ENCODE assay signal across 8 cellular contexts in genomic region chr20:46022411-46023147, GRCh38. TPM values are rescaled to one million over a fixed set of nuclear protein-coding genes. Genes with fewer than 3 reads are reported as not detected.
DNase-seq lines count a peak whose midpoint lies in the region; ATAC-seq and TF ChIP-seq lines count a peak whose summit lies in the region.

No MANE protein-coding gene starts in this region.

- H4K91ac ChIP-seq in neuronal stem cell (ENCODE audit: low read depth, low read length, poor library complexity) = no peak overlapping the region

- no CpG with 5 or more reads among the region's 37 CpGs for WGBS in neuronal stem cell (ENCODE audit: extremely low coverage in 2 of 2, insufficient read length in 2 of 2, insufficient replicate concordance in 1 of 2), 2 donors
- 1% methylated on average over 29 to 37 of the region's 37 CpGs for WGBS in testis, 2 donors

- H3K9ac ChIP-seq in fibroblast of lung (ENCODE audit: insufficient read depth, low read length) = no peak overlapping the region
- H3K9ac ChIP-seq in neuronal stem cell (ENCODE audit: low read depth, low read length, poor library complexity) = no peak overlapping the region

- no peak overlapping the region for H2BK5ac ChIP-seq in neuronal stem cell (ENCODE audit: low read length)

- peak overlapping the region; percentile 76 for H3K23ac ChIP-seq in neuronal stem cell (ENCODE audit: low read depth, low read length, poor library complexity)

- H3K79me2 ChIP-seq in fibroblast of lung (ENCODE audit: control insufficient read depth, insufficient read depth, low read length) = no peaks in the 10 kb centered on the region

- TF ChIP-seq POLR2A in testis (IDR thresholded peaks at IDR 0.05) = no peak

- peak overlapping the region; percentile 23 for H3K4me2 ChIP-seq in fibroblast of lung (ENCODE audit: extremely low read depth, insufficient read depth, low read length)
- H3K4me2 ChIP-seq in neuronal stem cell (ENCODE audit: insufficient read depth, low read length, poor library complexity, severe bottlenecking) = peak overlapping the region; percentile 78

- peak overlapping the region; percentile 17 for H3K4me3 ChIP-seq in AG09309 (ENCODE audit: control insufficient read depth, low read depth, low read length)
- H3K4me3 ChIP-seq in H7 (ENCODE audit: insufficient read depth, low read depth, low read length) = peak overlapping the region; percentile 64
- peak overlapping the region in 1 of 4 experiments; percentile 32 for H3K4me3 ChIP-seq in fibroblast of lung (replicated peaks in 1 of 4; ENCODE audit: control extremely low read depth in 1 of 4, insufficient read depth in 1 of 4, low read depth in 3 of 4, low read length in 4 of 4)
- peak overlapping the region; percentile 72 to 78 for H3K4me3 ChIP-seq in neuronal stem cell (ENCODE audit: low read length in 2 of 2)
- H3K4me3 ChIP-seq in testis = peak overlapping the region; percentile 59 to 72

- no peak overlapping the region for H2BK120ac ChIP-seq in neuronal stem cell (ENCODE audit: low read depth, low read length)

- DNase-seq in AG09309 (ENCODE audit: low read depth) = no peak
- DNase-seq in H7 = peak; percentile 90
- DNase-seq in OCI-M1 (lab: John Stamatoyannopoulos, UW) = peak; percentile 77
- peak; percentile 84 for DNase-seq in activated T-cell treated with anti-CD3 and anti-CD28 coated beads, Interleukin-2, amount 50 U/mL, for 48 hours
- DNase-seq in fibroblast of lung (ENCODE audit: low read depth in 2 of 2) = no peak
- DNase-seq in neuronal stem cell (ENCODE audit: low spot score) = no peak
- peak; percentile 70 for DNase-seq in testis

- H2AFZ ChIP-seq in fibroblast of lung (ENCODE audit: low read length) (no peak overlapping the region), neuronal stem cell (ENCODE audit: low read length) (peak overlapping the region; percentile 100)

- H3K27ac ChIP-seq in fibroblast of lung (ENCODE audit: insufficient read depth, low read length) = no peak overlapping the region
- no peak overlapping the region for H3K27ac ChIP-seq in neuronal stem cell (replicated peaks; ENCODE audit: low read length)
- H3K27ac ChIP-seq in testis = no peak overlapping the region

- no peak overlapping the region for H4K8ac ChIP-seq in neuronal stem cell (ENCODE audit: low read depth, low read length)

- H2AK5ac ChIP-seq in neuronal stem cell (ENCODE audit: low read depth, low read length) = no peak overlapping the region

- no peak overlapping the region for H2BK15ac ChIP-seq in neuronal stem cell (ENCODE audit: low read length)

- TF ChIP-seq CTCF in AG09309 (IDR thresholded peaks at IDR 0.05; ENCODE audit: control insufficient read depth, insufficient read depth, low read depth, low read length, missing control alignments) (peak; percentile 80), fibroblast of lung (conservative IDR thresholded peaks at IDR 0.05 in 1 of 2, IDR thresholded peaks at IDR 0.05 in 1 of 2; ENCODE audit: low read depth in 1 of 2, low read length in 2 of 2) (peak; percentile 56 to 60), testis (IDR thresholded peaks at IDR 0.05) (peak in 2 of 3 experiments; percentile 60 to 70)

- H3K18ac ChIP-seq in neuronal stem cell (ENCODE audit: low read length) = no peak overlapping the region

- H3K4me1 ChIP-seq in fibroblast of lung (ENCODE audit: control insufficient read depth, extremely low read depth, insufficient read depth, low read length) (no peaks in the 10 kb centered on the region), neuronal stem cell (ENCODE audit: control insufficient read depth in 2 of 2, insufficient read depth in 1 of 2, low read depth in 1 of 2, low read length in 2 of 2) (peaks cover 7 to 15% of the 10 kb centered on the region in 2 donors), testis (no peaks in the 10 kb centered on the region)

- no peaks in the 10 kb centered on the region for H3K79me1 ChIP-seq in neuronal stem cell (ENCODE audit: low read depth, low read length)

- H3K27me3 ChIP-seq in H7 (ENCODE audit: control insufficient read depth, insufficient read depth, low read length) = peaks cover 41% of the 10 kb centered on the region
- peaks cover 23% of the 10 kb centered on the region for H3K27me3 ChIP-seq in fibroblast of lung (ENCODE audit: control insufficient read depth, insufficient read depth, low read length)
- H3K27me3 ChIP-seq in neuronal stem cell (ENCODE audit: control insufficient read depth in 3 of 3, insufficient read depth in 3 of 3, low read depth in 1 of 3, low read length in 3 of 3) = peaks cover 0 to 29% (median 9%) of the 10 kb centered on the region in 3 experiments
- H3K27me3 ChIP-seq in testis = no peaks in the 10 kb centered on the region

- intact Hi-C loops in testis (cut with DNase I; ENCODE audit: low total_unique reads) = no loop called here

- no peaks in the 10 kb centered on the region for H4K20me1 ChIP-seq in fibroblast of lung (ENCODE audit: control insufficient read depth, extremely low read depth, insufficient read depth, low read length)

- H3K9me3 ChIP-seq in fibroblast of lung (ENCODE audit: control insufficient read depth, insufficient read depth, low read depth, low read length) = no peaks in the 10 kb centered on the region
- no peaks in the 10 kb centered on the region for H3K9me3 ChIP-seq in neuronal stem cell (replicated peaks in 1 of 2; ENCODE audit: control insufficient read depth in 2 of 2, insufficient read depth in 1 of 2, low read depth in 1 of 2, low read length in 2 of 2)
- no peaks in the 10 kb centered on the region for H3K9me3 ChIP-seq in testis

- no peak overlapping the region for H2BK12ac ChIP-seq in neuronal stem cell (ENCODE audit: low read length)

- H3K14ac ChIP-seq in neuronal stem cell (ENCODE audit: low read length) = no peak overlapping the region

- H3K4ac ChIP-seq in neuronal stem cell (ENCODE audit: low read length) = no peak overlapping the region

- no peak for ATAC-seq in GM18907 (IDR thresholded peaks at IDR 0.05; ENCODE audit: unreplicated experiment)

- H3K36me3 ChIP-seq in H7 (replicated peaks; ENCODE audit: control insufficient read depth, insufficient read depth, low read length) (no peaks in the 10 kb centered on the region), fibroblast of lung (ENCODE audit: control insufficient read depth, insufficient read depth, low read length) (no peaks in the 10 kb centered on the region), neuronal stem cell (replicated peaks in 1 of 2; ENCODE audit: control insufficient read depth in 2 of 2, insufficient read depth in 2 of 2, low read length in 2 of 2) (no peaks in the 10 kb centered on the region), testis (ENCODE audit: low read depth, missing control alignments) (no peaks in the 10 kb centered on the region)

RNA-seq across cellular contexts. Expression of gene SLC12A5, which starts 6.4 kb away (rescaled TPM):
- total RNA-seq in H7 (2014; rRNA removed; shearing (Covaris generic)) = 1.3 and 4.3 TPM in 2 replicates
- total RNA-seq in fibroblast of lung (0.26 and 0.50 TPM in 2 replicates), testis (1 to 10 TPM; 5.5 to 9.2 TPM)
- polyA plus RNA-seq in fibroblast of lung (0.11 and 0.27 TPM in 2 replicates), testis (ENCODE audit: insufficient read depth, low read depth, low replicate concordance) (15.5 TPM)
- polyA plus RNA-seq in fibroblast of lung (2012) = 0.29 and 1.6 TPM in 2 replicates
- not detected in 2 replicates for polyA minus RNA-seq in fibroblast of lung (ENCODE audit: low replicate concordance)
- polyA plus RNA-seq in neuronal stem cell (2013, experiment 1 of 2) = 8.5 TPM
- 6.5 TPM for polyA plus RNA-seq in neuronal stem cell (2013, experiment 2 of 2)

RNA-seq across cellular contexts. Expression of gene MMP9, which starts 13.9 kb away (rescaled TPM):
- 9.8 and 11.6 TPM in 2 replicates for total RNA-seq in H7 (2014; rRNA removed; shearing (Covaris generic))
- total RNA-seq in fibroblast of lung (not detected in 2 replicates), testis (under 1 TPM; 0.39 to 0.56 TPM)
- polyA plus RNA-seq in fibroblast of lung (not detected in 2 replicates), testis (ENCODE audit: insufficient read depth, low read depth, low replicate concordance) (10.0 TPM)
- not detected in 2 replicates for polyA plus RNA-seq in fibroblast of lung (2012)
- polyA minus RNA-seq in fibroblast of lung (ENCODE audit: low replicate concordance) = not detected in 2 replicates
- 0.18 TPM for polyA plus RNA-seq in neuronal stem cell (2013, experiment 1 of 2)
- 0.18 TPM for polyA plus RNA-seq in neuronal stem cell (2013, experiment 2 of 2)

RNA-seq across cellular contexts. Expression of gene ZNF335, which starts 50.6 kb away (rescaled TPM):
- total RNA-seq in H7 (2014; rRNA removed; shearing (Covaris generic)) = 15.0 and 18.1 TPM in 2 replicates
- total RNA-seq in fibroblast of lung = 7.2 and 10.2 TPM in 2 replicates
- 4.8 and 6.7 TPM in 2 replicates for polyA plus RNA-seq in fibroblast of lung
- polyA plus RNA-seq in fibroblast of lung (2012) = 6.9 and 8.5 TPM in 2 replicates
- polyA minus RNA-seq in fibroblast of lung (ENCODE audit: low replicate concordance) = 24.7 and 35.4 TPM in 2 replicates
- 7.3 TPM for polyA plus RNA-seq in neuronal stem cell (2013, experiment 1 of 2)
- polyA plus RNA-seq in neuronal stem cell (2013, experiment 2 of 2) = 7.1 TPM
- total RNA-seq in testis = 10 to 100 TPM; 50.5 to 53.5 TPM
- polyA plus RNA-seq in testis (ENCODE audit: insufficient read depth, low read depth, low replicate concordance) = 25.3 TPM

Comparison
In these comparisons a context has a peak if more than half of its experiments do, and no peak if none do; other contexts are left out.
1. DNase-seq: peak in H7 (single experiment), OCI-M1 (single experiment), activated T-cell treated with anti-CD3 and anti-CD28 coated beads, Interleukin-2, amount 50 U/mL, for 48 hours (2 of 2) and testis (single experiment); none in AG09309 (single experiment), fibroblast of lung (0 of 2) and neuronal stem cell (single experiment).
2. Peak in every context shown above with its lines, with median percentiles within 50 percentile points of each other: CTCF ChIP-seq.